In genomic region chr12:132409495-132410295, GRCh38 we compare ENCODE assay signal across 25 cellular contexts.
"Had no signal": no experiment of that assay in that cellular context is flagged by ENCODE, and none has a peak within 500 bp of the region (broad histone marks: within the 10 kb centered on the region; RNA-seq: fewer than 3 reads in every experiment).

No MANE protein-coding gene starts in this region.

- DNase-seq: activated B cell treated with CpG ODN at 0.5 μM for 24 hours; activated CD4-positive, alpha-beta T cell treated with anti-CD3 and anti-CD28 coated beads for 48 hours; activated CD4-positive, alpha-beta T cell treated with anti-CD3 and anti-CD28 coated beads, Interleukin-2, amount 50 U/mL, for 1 hour; activated CD4-positive, alpha-beta T cell treated with anti-CD3 and anti-CD28 coated beads, Interleukin-2, amount 50 U/mL, for 48 hours; activated CD8-positive, alpha-beta memory T cell treated with anti-CD3 and anti-CD28 coated beads for 24 hours; activated CD8-positive, alpha-beta T cell treated with anti-CD3 and anti-CD28 coated beads for 36 hours; activated effector memory CD4-positive, alpha-beta T cell treated with Interleukin-2 at 50 U/mL for 16 hours; activated gamma-delta T cell treated with Interleukin-2 at 50 U/mL for 16 hours; activated naive CD4-positive, alpha-beta T cell treated with anti-CD3 and anti-CD28 coated beads, Interleukin-2, amount 50 U/mL, for 16 hours; activated naive CD4-positive, alpha-beta T cell treated with Interleukin-2 at 50 U/mL for 16 hours; activated T-cell treated with anti-CD3 and anti-CD28 coated beads, Interleukin-2, amount 50 U/mL, for 4 hours; amniotic stem cell; anterior cingulate cortex; central memory CD4-positive, alpha-beta T cell; cerebellar nuclear complex; colonic mucosa; effector CD8-positive, alpha-beta T cell; esophagus squamous epithelium; foreskin melanocyte; T1000; WERI-Rb-1 had no signal

- H3K27ac ChIP-seq: colonic mucosa, epithelial cell of prostate, esophagus squamous epithelium, gastroesophageal sphincter, WERI-Rb-1 had no signal

- H3K36me3 ChIP-seq: colonic mucosa, esophagus squamous epithelium, gastroesophageal sphincter, WERI-Rb-1 had no signal

- H3K9me3 ChIP-seq: colonic mucosa, esophagus squamous epithelium, gastroesophageal sphincter had no signal

- H3K4me3 ChIP-seq: colonic mucosa, esophagus squamous epithelium, gastroesophageal sphincter had no signal

- ATAC-seq: activated CD4-positive, CD25-positive, alpha-beta regulatory T cell treated with anti-CD3 and anti-CD28 coated beads, Interleukin-2, amount 50 U/mL, for 24 hours; activated CD8-positive, alpha-beta T cell treated with anti-CD3 and anti-CD28 coated beads for 36 hours; activated T-cell treated with anti-CD3 and anti-CD28 coated beads, Interleukin-2, amount 50 U/mL, for 4 hours; activated T-helper 17 cell treated with anti-CD3 and anti-CD28 coated beads, Interleukin-2, amount 50 U/mL, for 72 hours; gastroesophageal sphincter had no signal
